Comparison of ENCODE assay signal across 13 cellular contexts in genomic region chr2:134021830-134022524, GRCh38.
DNase-seq lines count a peak whose midpoint lies in the region; ATAC-seq and TF ChIP-seq lines count a peak whose summit lies in the region.
"Had no signal": no experiment of that assay in that cellular context is flagged by ENCODE, and none has a peak within 500 bp of the region (broad histone marks: within the 10 kb centered on the region; RNA-seq: fewer than 3 reads in every experiment).

No MANE protein-coding gene starts in this region.

- H3K36me3 Mint-ChIP-seq in activated CD4-positive, alpha-beta T cell treated with anti-CD3 and anti-CD28 coated beads, Interleukin-2, amount 10 ng/mL, durations not matched to agents 24 days and 14 days (ENCODE audit: low read depth): no peaks in the 10 kb centered on the region
- H3K36me3 Mint-ChIP-seq in activated CD4-positive, alpha-beta T cell treated with anti-CD3 and anti-CD28 coated beads, Interleukin-2, amount 10 ng/mL, durations not matched to agents 7 days and 5 days (ENCODE audit: low read depth): no peaks in the 10 kb centered on the region
- H3K36me3 Mint-ChIP-seq in naive B cell: no peaks in the 10 kb centered on the region

- ATAC-seq in GM21619 (IDR thresholded peaks at IDR 0.05; ENCODE audit: unreplicated experiment): peak; percentile 96
- ATAC-seq in HG03280 (IDR thresholded peaks at IDR 0.05; ENCODE audit: unreplicated experiment): peak; percentile 85
- peak; percentile 78 to 87 for ATAC-seq in naive B cell (ENCODE audit: low read depth in 2 of 2)
- no peak for ATAC-seq in heart right ventricle
- ATAC-seq: A549 had no signal

- WGBS in heart right ventricle, 2 donors: 90 to 94% methylated on average over 5 of the region's 5 CpGs

- no peaks in the 10 kb centered on the region for H3K9me3 ChIP-seq in heart right ventricle
- H3K9me3 ChIP-seq: A549, thoracic aorta had no signal

- no peak overlapping the region for H3K4me3 ChIP-seq in heart right ventricle
- H3K4me3 ChIP-seq: A549, thoracic aorta had no signal

- peaks cover 4% of the 10 kb centered on the region for H3K4me1 Mint-ChIP-seq in activated CD4-positive, alpha-beta T cell treated with anti-CD3 and anti-CD28 coated beads, Interleukin-2, amount 10 ng/mL, durations not matched to agents 24 days and 14 days
- H3K4me1 Mint-ChIP-seq in activated CD4-positive, alpha-beta T cell treated with anti-CD3 and anti-CD28 coated beads, Interleukin-2, amount 10 ng/mL, durations not matched to agents 7 days and 5 days: peaks cover 12% of the 10 kb centered on the region
- peaks cover 12 to 28% (median 24%) of the 10 kb centered on the region in 3 donors for H3K4me1 Mint-ChIP-seq in naive B cell

- no peak for TF ChIP-seq CTCF in heart right ventricle (IDR thresholded peaks at IDR 0.05)

- no peaks in the 10 kb centered on the region for H3K9me3 Mint-ChIP-seq in activated CD4-positive, alpha-beta T cell treated with anti-CD3 and anti-CD28 coated beads, Interleukin-2, amount 10 ng/mL, durations not matched to agents 24 days and 14 days
- H3K9me3 Mint-ChIP-seq in activated CD4-positive, alpha-beta T cell treated with anti-CD3 and anti-CD28 coated beads, Interleukin-2, amount 10 ng/mL, durations not matched to agents 7 days and 5 days: no peaks in the 10 kb centered on the region
- no peaks in the 10 kb centered on the region for H3K9me3 Mint-ChIP-seq in naive B cell

- peaks cover 13% of the 10 kb centered on the region for H3K27me3 Mint-ChIP-seq in activated CD4-positive, alpha-beta T cell treated with anti-CD3 and anti-CD28 coated beads, Interleukin-2, amount 10 ng/mL, durations not matched to agents 24 days and 14 days
- H3K27me3 Mint-ChIP-seq in activated CD4-positive, alpha-beta T cell treated with anti-CD3 and anti-CD28 coated beads, Interleukin-2, amount 10 ng/mL, durations not matched to agents 7 days and 5 days: peaks cover 18% of the 10 kb centered on the region
- H3K27me3 Mint-ChIP-seq in naive B cell: peaks cover 20 to 26% (median 24%) of the 10 kb centered on the region in 3 donors

- no peak overlapping the region for H3K27ac ChIP-seq in heart right ventricle
- H3K27ac ChIP-seq: A549, thoracic aorta had no signal

- CTCF ChIA-PET in activated CD4-positive, alpha-beta T cell treated with anti-CD3 and anti-CD28 coated beads, Interleukin-2, amount 10 ng/mL, durations not matched to agents 7 days and 5 days (lab: Charles Lee): interaction anchor here (1.2 kb wide), 1 partner anchor 9 kb away, joined by 3 read pairs; no protein-coding TSS in a partner anchor

- no peak overlapping the region for H3K4me3 Mint-ChIP-seq in activated CD4-positive, alpha-beta T cell treated with anti-CD3 and anti-CD28 coated beads, Interleukin-2, amount 10 ng/mL, durations not matched to agents 24 days and 14 days
- no peak overlapping the region for H3K4me3 Mint-ChIP-seq in activated CD4-positive, alpha-beta T cell treated with anti-CD3 and anti-CD28 coated beads, Interleukin-2, amount 10 ng/mL, durations not matched to agents 7 days and 5 days
- H3K4me3 Mint-ChIP-seq in naive B cell: peak overlapping the region in 3 of 8 donors; percentile 33 to 44 (median 37)

- no peak overlapping the region for H3K27ac Mint-ChIP-seq in activated CD4-positive, alpha-beta T cell treated with anti-CD3 and anti-CD28 coated beads, Interleukin-2, amount 10 ng/mL, durations not matched to agents 24 days and 14 days
- H3K27ac Mint-ChIP-seq in activated CD4-positive, alpha-beta T cell treated with anti-CD3 and anti-CD28 coated beads, Interleukin-2, amount 10 ng/mL, durations not matched to agents 7 days and 5 days: no peak overlapping the region
- H3K27ac Mint-ChIP-seq in naive B cell: peak overlapping the region in 2 of 6 donors; percentile 74 to 86

- no peaks in the 10 kb centered on the region for H3K36me3 ChIP-seq in heart right ventricle
- H3K36me3 ChIP-seq: thoracic aorta had no signal

- DNase-seq in activated CD4-positive, alpha-beta T cell treated with anti-CD3 and anti-CD28 coated beads, Interleukin-2, amount 10 ng/mL, durations not matched to agents 24 days and 14 days: peak; percentile 37
- no peak for DNase-seq in activated CD4-positive, alpha-beta T cell treated with anti-CD3 and anti-CD28 coated beads, Interleukin-2, amount 10 ng/mL, durations not matched to agents 7 days and 5 days
- DNase-seq in naive B cell (peak; percentile 38), NCI-H526 (lab: John Stamatoyannopoulos, UW) (no peak), NCI-H69 (lab: John Stamatoyannopoulos, UW) (no peak), heart right ventricle (no peak)
- DNase-seq: activated CD4-positive, CD25-positive, alpha-beta regulatory T cell; KG1; stimulated activated CD4-positive, alpha-beta T cell treated with anti-CD3 and anti-CD28 coated beads, Interleukin-12 subunit alpha, Interleukin-12 subunit beta, amount 100 ng/mL, for 4 hours had no signal

- H3K27me3 ChIP-seq in heart right ventricle: peaks cover 0 to 9% (median under 1%) of the 10 kb centered on the region in 7 donors

- intact Hi-C loops in activated CD4-positive, alpha-beta T cell treated with anti-CD3 and anti-CD28 coated beads, Interleukin-2, amount 10 ng/mL, durations not matched to agents 24 days and 14 days (cut with micrococcal nuclease): no loop called here
- intact Hi-C loops in heart right ventricle (cut with DNase I): loop anchor here in 1 of 10 donors (10.0 kb wide), 1 partner anchor 83 kb away; no protein-coding TSS in a partner anchor

- peaks cover 0 to 6% (median 0%) of the 10 kb centered on the region in 9 donors for H3K4me1 ChIP-seq in heart right ventricle
- H3K4me1 ChIP-seq: A549 had no signal

- POLR2A ChIA-PET in activated CD4-positive, alpha-beta T cell treated with anti-CD3 and anti-CD28 coated beads, Interleukin-2, amount 10 ng/mL, durations not matched to agents 7 days and 5 days (lab: Charles Lee): no interaction called here

Comparison
In these comparisons a context has a peak if more than half of its experiments do, and no peak if none do; other contexts are left out.
1. DNase-seq: peak in activated CD4-positive, alpha-beta T cell treated with anti-CD3 and anti-CD28 coated beads, Interleukin-2, amount 10 ng/mL, durations not matched to agents 24 days and 14 days (single experiment) and naive B cell (single experiment); none in activated CD4-positive, alpha-beta T cell treated with anti-CD3 and anti-CD28 coated beads, Interleukin-2, amount 10 ng/mL, durations not matched to agents 7 days and 5 days (single experiment), NCI-H526 (0 of 2), NCI-H69 (single experiment) and heart right ventricle (0 of 2).
2. ATAC-seq: peak in GM21619 (single experiment), HG03280 (single experiment) and naive B cell (2 of 2); none in heart right ventricle (0 of 8).